In the genomic region with DNA sequence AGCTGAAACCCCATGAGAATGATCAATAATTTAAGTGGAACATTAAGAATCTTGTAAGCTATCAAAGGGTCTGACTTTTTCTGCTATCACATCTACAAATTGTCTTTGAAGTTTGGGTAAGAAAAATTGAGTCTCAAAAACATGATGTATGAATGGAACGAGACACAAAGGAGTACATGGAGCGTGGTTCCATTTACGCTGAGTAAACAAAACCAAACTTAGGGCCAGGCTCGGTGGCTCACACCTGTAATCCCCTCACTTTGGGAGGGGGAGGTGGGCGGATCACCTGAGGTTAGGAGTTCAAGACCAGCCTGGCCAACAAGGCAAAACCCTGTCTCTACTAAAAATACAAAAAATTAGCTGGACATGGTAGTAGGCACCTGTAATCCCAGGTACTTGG, we compare ENCODE assay signal across 3 cellular contexts.
TF ChIP-seq lines count a peak whose summit lies in the region.

No MANE protein-coding gene starts in this region.

TF ChIP-seq in HepG2, 621 proteins besides CTCF, POLR2A, EP300 and RAD21:
- TF ChIP-seq MAFF (IDR thresholded peaks at IDR 0.05; ENCODE audit: low read depth, low read length) (peak; percentile 58), RARG (CRISPR knock-in tag; IDR thresholded peaks at IDR 0.05; ENCODE audit: low read depth) (no peak), MAFK (conservative IDR thresholded peaks at IDR 0.05 in 1 of 2, IDR thresholded peaks at IDR 0.05 in 1 of 2; ENCODE audit: low read length in 2 of 2) (peak; percentile 53 to 75; a peak in 3 of 4 replicates)

TF ChIP-seq in GM12891, 5 proteins besides CTCF, POLR2A, EP300 and RAD21:
- TF ChIP-seq POU2F2 (IDR thresholded peaks at IDR 0.05; ENCODE audit: low read depth, low read length) (no peak), TAF1 (IDR thresholded peaks at IDR 0.05; ENCODE audit: low read depth, low read length) (no peak), POLR2AphosphoS5 (IDR thresholded peaks at IDR 0.05; ENCODE audit: low read depth, low read length) (no peak), SPI1 (IDR thresholded peaks at IDR 0.05; ENCODE audit: low read depth, low read length) (no peak), PAX5 (IDR thresholded peaks at IDR 0.05; ENCODE audit: insufficient read depth, low read length, severe bottlenecking) (no peak)

TF ChIP-seq in K562, 482 proteins besides CTCF, POLR2A, EP300 and RAD21:
- peak; percentile 56 for TF ChIP-seq ZNF316 (IDR thresholded peaks at IDR 0.05)
- no peak for TF ChIP-seq ZNF830 (CRISPR knock-in tag; IDR thresholded peaks at IDR 0.05)
- TF ChIP-seq, protein P1, sequence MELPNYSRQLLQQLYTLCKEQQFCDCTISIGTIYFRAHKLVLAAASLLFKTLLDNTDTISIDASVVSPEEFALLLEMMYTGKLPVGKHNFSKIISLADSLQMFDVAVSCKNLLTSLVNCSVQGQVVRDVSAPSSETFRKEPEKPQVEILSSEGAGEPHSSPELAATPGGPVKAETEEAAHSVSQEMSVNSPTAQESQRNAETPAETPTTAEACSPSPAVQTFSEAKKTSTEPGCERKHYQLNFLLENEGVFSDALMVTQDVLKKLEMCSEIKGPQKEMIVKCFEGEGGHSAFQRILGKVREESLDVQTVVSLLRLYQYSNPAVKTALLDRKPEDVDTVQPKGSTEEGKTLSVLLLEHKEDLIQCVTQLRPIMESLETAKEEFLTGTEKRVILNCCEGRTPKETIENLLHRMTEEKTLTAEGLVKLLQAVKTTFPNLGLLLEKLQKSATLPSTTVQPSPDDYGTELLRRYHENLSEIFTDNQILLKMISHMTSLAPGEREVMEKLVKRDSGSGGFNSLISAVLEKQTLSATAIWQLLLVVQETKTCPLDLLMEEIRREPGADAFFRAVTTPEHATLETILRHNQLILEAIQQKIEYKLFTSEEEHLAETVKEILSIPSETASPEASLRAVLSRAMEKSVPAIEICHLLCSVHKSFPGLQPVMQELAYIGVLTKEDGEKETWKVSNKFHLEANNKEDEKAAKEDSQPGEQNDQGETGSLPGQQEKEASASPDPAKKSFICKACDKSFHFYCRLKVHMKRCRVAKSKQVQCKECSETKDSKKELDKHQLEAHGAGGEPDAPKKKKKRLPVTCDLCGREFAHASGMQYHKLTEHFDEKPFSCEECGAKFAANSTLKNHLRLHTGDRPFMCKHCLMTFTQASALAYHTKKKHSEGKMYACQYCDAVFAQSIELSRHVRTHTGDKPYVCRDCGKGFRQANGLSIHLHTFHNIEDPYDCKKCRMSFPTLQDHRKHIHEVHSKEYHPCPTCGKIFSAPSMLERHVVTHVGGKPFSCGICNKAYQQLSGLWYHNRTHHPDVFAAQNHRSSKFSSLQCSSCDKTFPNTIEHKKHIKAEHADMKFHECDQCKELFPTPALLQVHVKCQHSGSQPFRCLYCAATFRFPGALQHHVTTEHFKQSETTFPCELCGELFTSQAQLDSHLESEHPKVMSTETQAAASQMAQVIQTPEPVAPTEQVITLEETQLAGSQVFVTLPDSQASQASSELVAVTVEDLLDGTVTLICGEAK (IDR thresholded peaks at IDR 0.05), result no peak
- TF ChIP-seq, protein P1 (CRISPR knock-in tag; IDR thresholded peaks at IDR 0.05), result no peak
- TF ChIP-seq L3MBTL2 (IDR thresholded peaks at IDR 0.05), result no peak
- TF ChIP-seq, protein P2, sequence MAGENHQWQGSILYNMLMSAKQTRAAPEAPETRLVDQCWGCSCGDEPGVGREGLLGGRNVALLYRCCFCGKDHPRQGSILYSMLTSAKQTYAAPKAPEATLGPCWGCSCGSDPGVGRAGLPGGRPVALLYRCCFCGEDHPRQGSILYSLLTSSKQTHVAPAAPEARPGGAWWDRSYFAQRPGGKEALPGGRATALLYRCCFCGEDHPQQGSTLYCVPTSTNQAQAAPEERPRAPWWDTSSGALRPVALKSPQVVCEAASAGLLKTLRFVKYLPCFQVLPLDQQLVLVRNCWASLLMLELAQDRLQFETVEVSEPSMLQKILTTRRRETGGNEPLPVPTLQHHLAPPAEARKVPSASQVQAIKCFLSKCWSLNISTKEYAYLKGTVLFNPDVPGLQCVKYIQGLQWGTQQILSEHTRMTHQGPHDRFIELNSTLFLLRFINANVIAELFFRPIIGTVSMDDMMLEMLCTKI (IDR thresholded peaks at IDR 0.05; ENCODE audit: partially characterized antibody), result no peak
- no peak for TF ChIP-seq ZNF253 (CRISPR knock-in tag; conservative IDR thresholded peaks at IDR 0.05)
- TF ChIP-seq, protein P3, sequence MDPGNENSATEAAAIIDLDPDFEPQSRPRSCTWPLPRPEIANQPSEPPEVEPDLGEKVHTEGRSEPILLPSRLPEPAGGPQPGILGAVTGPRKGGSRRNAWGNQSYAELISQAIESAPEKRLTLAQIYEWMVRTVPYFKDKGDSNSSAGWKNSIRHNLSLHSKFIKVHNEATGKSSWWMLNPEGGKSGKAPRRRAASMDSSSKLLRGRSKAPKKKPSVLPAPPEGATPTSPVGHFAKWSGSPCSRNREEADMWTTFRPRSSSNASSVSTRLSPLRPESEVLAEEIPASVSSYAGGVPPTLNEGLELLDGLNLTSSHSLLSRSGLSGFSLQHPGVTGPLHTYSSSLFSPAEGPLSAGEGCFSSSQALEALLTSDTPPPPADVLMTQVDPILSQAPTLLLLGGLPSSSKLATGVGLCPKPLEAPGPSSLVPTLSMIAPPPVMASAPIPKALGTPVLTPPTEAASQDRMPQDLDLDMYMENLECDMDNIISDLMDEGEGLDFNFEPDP (CRISPR knock-in tag; IDR thresholded peaks at IDR 0.05), result no peak
- peak; percentile 60; the same call in 1 of the 2 replicates for TF ChIP-seq C11orf30 (IDR thresholded peaks at IDR 0.05; ENCODE audit: low read depth)
- TF ChIP-seq, protein P4, sequence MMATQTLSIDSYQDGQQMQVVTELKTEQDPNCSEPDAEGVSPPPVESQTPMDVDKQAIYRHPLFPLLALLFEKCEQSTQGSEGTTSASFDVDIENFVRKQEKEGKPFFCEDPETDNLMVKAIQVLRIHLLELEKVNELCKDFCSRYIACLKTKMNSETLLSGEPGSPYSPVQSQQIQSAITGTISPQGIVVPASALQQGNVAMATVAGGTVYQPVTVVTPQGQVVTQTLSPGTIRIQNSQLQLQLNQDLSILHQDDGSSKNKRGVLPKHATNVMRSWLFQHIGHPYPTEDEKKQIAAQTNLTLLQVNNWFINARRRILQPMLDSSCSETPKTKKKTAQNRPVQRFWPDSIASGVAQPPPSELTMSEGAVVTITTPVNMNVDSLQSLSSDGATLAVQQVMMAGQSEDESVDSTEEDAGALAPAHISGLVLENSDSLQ (IDR thresholded peaks at IDR 0.05), result no peak
TF ChIP-seq in K562: peak in this region for 2.
